ENCODE assay signal across 18 cellular contexts in genomic region chr1:160841079-160841478, GRCh38. TPM values are rescaled to one million over a fixed set of nuclear protein-coding genes. Genes with fewer than 3 reads are reported as not detected.
A peak's percentile ranks its signal among the peaks of the same experiment; 100 is the strongest.
DNase-seq lines count a peak whose midpoint lies in the region; ATAC-seq and TF ChIP-seq lines count a peak whose summit lies in the region.
"Had no signal": no experiment of that assay in that cellular context is flagged by ENCODE, and none has a peak within 500 bp of the region (broad histone marks: within the 10 kb centered on the region; RNA-seq: fewer than 3 reads in every experiment).

No MANE protein-coding gene starts in this region.

- DNase-seq in activated CD4-positive, alpha-beta T cell treated with anti-CD3 and anti-CD28 coated beads, Interleukin-2, amount 10 ng/mL, durations not matched to agents 7 days and 5 days: peak; percentile 2
- no peak for DNase-seq in activated CD4-positive, alpha-beta T cell treated with anti-CD3 and anti-CD28 coated beads for 4 hours
- no peak for DNase-seq in natural killer cell treated with Interleukin-12 subunit alpha and Interleukin-12 subunit beta and Interleukin-15 and Interleukin-18, amount 100 ng/mL, for 72 hours (ENCODE audit: low spot score)
- DNase-seq in natural killer cell: no peak
- no peak for DNase-seq in immature natural killer cell
- DNase-seq in DMS114 treated with DMSO at 0.1 percent for 48 hours (lab: John Stamatoyannopoulos, UW; ENCODE audit: unreplicated experiment): no peak
- DNase-seq in H4 (ENCODE audit: low spot score): no peak
- DNase-seq: C1 segment of cervical spinal cord; CD4-positive, CD25-positive, alpha-beta regulatory T cell; CD8-positive, alpha-beta memory T cell; COR-L47; DMS 273 treated with DMSO at 0.1 percent for 48 hours; GM23248; HCEC 1CT had no signal

- intact Hi-C loops in natural killer cell (cut with micrococcal nuclease): no loop called here

- no peak for ATAC-seq in natural killer cell treated with Interleukin-12 subunit alpha and Interleukin-12 subunit beta and Interleukin-15 and Interleukin-18, amount 100 ng/mL, for 72 hours
- ATAC-seq in natural killer cell (no peak), GM18519 (IDR thresholded peaks at IDR 0.05; ENCODE audit: low FRiP score, unreplicated experiment) (no peak)

- H3K4me1 Mint-ChIP-seq in activated CD4-positive, alpha-beta T cell treated with anti-CD3 and anti-CD28 coated beads, Interleukin-2, amount 10 ng/mL, durations not matched to agents 7 days and 5 days: peaks cover 52% of the 10 kb centered on the region
- H3K4me1 Mint-ChIP-seq in natural killer cell treated with Interleukin-12 subunit alpha and Interleukin-12 subunit beta and Interleukin-15 and Interleukin-18, amount 100 ng/mL, for 72 hours (ENCODE audit: low read depth in 2 of 2): peaks cover 80 to 85% of the 10 kb centered on the region in 2 donors
- H3K4me1 Mint-ChIP-seq in natural killer cell (peaks cover 88 to 89% of the 10 kb centered on the region in 2 donors), immature natural killer cell (peaks cover 0 to 98% of the 10 kb centered on the region in 2 donors)

- CTCF ChIA-PET in activated CD4-positive, alpha-beta T cell treated with anti-CD3 and anti-CD28 coated beads, Interleukin-2, amount 10 ng/mL, durations not matched to agents 7 days and 5 days (lab: Charles Lee): interaction anchor here (0.6 to 1.6 kb wide), 2 partner anchors 8 to 95 kb away, joined by 4 to 5 read pairs; no protein-coding TSS in a partner anchor

- H3K27me3 Mint-ChIP-seq in activated CD4-positive, alpha-beta T cell treated with anti-CD3 and anti-CD28 coated beads, Interleukin-2, amount 10 ng/mL, durations not matched to agents 7 days and 5 days: no peaks in the 10 kb centered on the region
- H3K27me3 Mint-ChIP-seq in natural killer cell treated with Interleukin-12 subunit alpha and Interleukin-12 subunit beta and Interleukin-15 and Interleukin-18, amount 100 ng/mL, for 72 hours: no peaks in the 10 kb centered on the region
- H3K27me3 Mint-ChIP-seq in natural killer cell (ENCODE audit: low read depth in 2 of 2): no peaks in the 10 kb centered on the region
- peaks cover 2 to 7% (median 6%) of the 10 kb centered on the region in 3 donors for H3K27me3 Mint-ChIP-seq in immature natural killer cell (ENCODE audit: low read depth in 3 of 3)
- H3K27me3 Mint-ChIP-seq: CD8-positive, alpha-beta memory T cell had no signal

- no peak for TF ChIP-seq CTCF in natural killer cell (IDR thresholded peaks at IDR 0.05)

- H3K36me3 Mint-ChIP-seq in activated CD4-positive, alpha-beta T cell treated with anti-CD3 and anti-CD28 coated beads, Interleukin-2, amount 10 ng/mL, durations not matched to agents 7 days and 5 days (ENCODE audit: low read depth): peaks cover 4% of the 10 kb centered on the region
- H3K36me3 Mint-ChIP-seq in natural killer cell treated with Interleukin-12 subunit alpha and Interleukin-12 subunit beta and Interleukin-15 and Interleukin-18, amount 100 ng/mL, for 72 hours: peaks cover 23% of the 10 kb centered on the region
- H3K36me3 Mint-ChIP-seq in natural killer cell (peaks cover 5% of the 10 kb centered on the region), immature natural killer cell (peaks cover 24 to 55% (median 32%) of the 10 kb centered on the region in 3 donors)

- H3K27ac Mint-ChIP-seq in activated CD4-positive, alpha-beta T cell treated with anti-CD3 and anti-CD28 coated beads, Interleukin-2, amount 10 ng/mL, durations not matched to agents 7 days and 5 days: no peak overlapping the region
- H3K27ac Mint-ChIP-seq in natural killer cell treated with Interleukin-12 subunit alpha and Interleukin-12 subunit beta and Interleukin-15 and Interleukin-18, amount 100 ng/mL, for 72 hours: peak overlapping the region; percentile 67 to 96
- H3K27ac Mint-ChIP-seq in natural killer cell (no peak overlapping the region), immature natural killer cell (peak overlapping the region in 5 of 6 donors; percentile 81 to 90 (median 88))
- H3K27ac Mint-ChIP-seq: CD4-positive, CD25-positive, alpha-beta regulatory T cell had no signal

- H3K4me3 Mint-ChIP-seq in activated CD4-positive, alpha-beta T cell treated with anti-CD3 and anti-CD28 coated beads, Interleukin-2, amount 10 ng/mL, durations not matched to agents 7 days and 5 days: no peak overlapping the region
- H3K4me3 Mint-ChIP-seq in natural killer cell treated with Interleukin-12 subunit alpha and Interleukin-12 subunit beta and Interleukin-15 and Interleukin-18, amount 100 ng/mL, for 72 hours: no peak overlapping the region
- H3K4me3 Mint-ChIP-seq in natural killer cell (no peak overlapping the region), immature natural killer cell (peak overlapping the region in 1 of 5 donors; percentile 35)
- H3K4me3 Mint-ChIP-seq: CD4-positive, CD25-positive, alpha-beta regulatory T cell had no signal

- H3K9me3 Mint-ChIP-seq in activated CD4-positive, alpha-beta T cell treated with anti-CD3 and anti-CD28 coated beads, Interleukin-2, amount 10 ng/mL, durations not matched to agents 7 days and 5 days: peaks cover 5% of the 10 kb centered on the region
- H3K9me3 Mint-ChIP-seq in natural killer cell treated with Interleukin-12 subunit alpha and Interleukin-12 subunit beta and Interleukin-15 and Interleukin-18, amount 100 ng/mL, for 72 hours: peaks cover 9% of the 10 kb centered on the region
- no peaks in the 10 kb centered on the region for H3K9me3 Mint-ChIP-seq in natural killer cell
- no peaks in the 10 kb centered on the region for H3K9me3 Mint-ChIP-seq in immature natural killer cell
- H3K9me3 Mint-ChIP-seq: CD4-positive, CD25-positive, alpha-beta regulatory T cell had no signal

- POLR2A ChIA-PET in activated CD4-positive, alpha-beta T cell treated with anti-CD3 and anti-CD28 coated beads, Interleukin-2, amount 10 ng/mL, durations not matched to agents 7 days and 5 days (lab: Charles Lee): no interaction called here

RNA-seq across cellular contexts. Expression of gene CD244, which starts 21.6 kb away (rescaled TPM):
- 1 to 10 TPM; 1.8 to 2.1 TPM for total RNA-seq in activated CD4-positive, alpha-beta T cell treated with anti-CD3 and anti-CD28 coated beads, Interleukin-2, amount 10 ng/mL, durations not matched to agents 7 days and 5 days
- 10 to 100 TPM; 36.6 to 64.4 TPM for total RNA-seq in natural killer cell treated with Interleukin-12 subunit alpha and Interleukin-12 subunit beta and Interleukin-15 and Interleukin-18, amount 100 ng/mL, for 72 hours
- total RNA-seq in natural killer cell: 100 to 1,000 TPM; 131 to 193 (median 150) TPM
- polyA plus RNA-seq in immature natural killer cell: 100 to 1,000 TPM; 301 to 501 (median 410) TPM
- not detected in 2 replicates for total RNA-seq in H4 (2014; rRNA removed; shearing (Covaris generic))
- total RNA-seq: A673, GM23248, HT-29 had no signal
- polyA plus RNA-seq: AG04450, GM23248 had no signal

RNA-seq across cellular contexts. Expression of gene ITLN1, which starts 43.9 kb away (rescaled TPM):
- total RNA-seq in activated CD4-positive, alpha-beta T cell treated with anti-CD3 and anti-CD28 coated beads, Interleukin-2, amount 10 ng/mL, durations not matched to agents 7 days and 5 days: not detected
- total RNA-seq in natural killer cell treated with Interleukin-12 subunit alpha and Interleukin-12 subunit beta and Interleukin-15 and Interleukin-18, amount 100 ng/mL, for 72 hours: not detected
- total RNA-seq in natural killer cell: not detected
- polyA plus RNA-seq in immature natural killer cell: under 1 TPM in 1 of 3 donors, not detected in 2; 0.77 TPM
- total RNA-seq in H4 (2014; rRNA removed; shearing (Covaris generic)): not detected in 2 replicates
- total RNA-seq: A673; CD4-positive, CD25-positive, alpha-beta regulatory T cell; CD8-positive, alpha-beta memory T cell; GM23248; HT-29 had no signal
- polyA plus RNA-seq: AG04450; CD4-positive, CD25-positive, alpha-beta regulatory T cell; CD8-positive, alpha-beta memory T cell; GM23248 had no signal

RNA-seq across cellular contexts. Expression of gene LY9, which starts 45.1 kb away (rescaled TPM):
- total RNA-seq in activated CD4-positive, alpha-beta T cell treated with anti-CD3 and anti-CD28 coated beads, Interleukin-2, amount 10 ng/mL, durations not matched to agents 7 days and 5 days: 10 to 100 TPM; 45.9 to 49.0 TPM
- 1 to 10 TPM in 1 of 2 donors, under 1 TPM in 1; 0.92 to 1.2 TPM for total RNA-seq in natural killer cell treated with Interleukin-12 subunit alpha and Interleukin-12 subunit beta and Interleukin-15 and Interleukin-18, amount 100 ng/mL, for 72 hours
- 10 to 100 TPM; 30.3 to 47.1 (median 34.4) TPM for total RNA-seq in natural killer cell
- 10 to 100 TPM; 46.1 to 68.2 (median 57.2) TPM for polyA plus RNA-seq in immature natural killer cell
- not detected in 2 replicates for total RNA-seq in H4 (2014; rRNA removed; shearing (Covaris generic))
- total RNA-seq: A673, GM23248, HT-29 had no signal
- polyA plus RNA-seq: AG04450, GM23248 had no signal

Comparison
In these comparisons a context has a peak if more than half of its experiments do, and no peak if none do; other contexts are left out.
1. H3K27ac Mint-ChIP-seq: peak in natural killer cell treated with Interleukin-12 subunit alpha and Interleukin-12 subunit beta and Interleukin-15 and Interleukin-18, amount 100 ng/mL, for 72 hours (2 of 2) and immature natural killer cell (5 of 6); none in activated CD4-positive, alpha-beta T cell treated with anti-CD3 and anti-CD28 coated beads, Interleukin-2, amount 10 ng/mL, durations not matched to agents 7 days and 5 days (single experiment) and natural killer cell (0 of 2).
2. RNA of gene LY9, which starts 45.1 kb away (total RNA-seq): 45.9 to 49.0 TPM in activated CD4-positive, alpha-beta T cell treated with anti-CD3 and anti-CD28 coated beads, Interleukin-2, amount 10 ng/mL, durations not matched to agents 7 days and 5 days and 30.3 to 47.1 TPM in natural killer cell; 0.92 to 1.2 TPM in natural killer cell treated with Interleukin-12 subunit alpha and Interleukin-12 subunit beta and Interleukin-15 and Interleukin-18, amount 100 ng/mL, for 72 hours and not detected in H4; every median in the first group is over 10 times any median in the second.
3. RNA of gene CD244, which starts 21.6 kb away (total RNA-seq): 131 to 193 TPM in natural killer cell and 36.6 to 64.4 TPM in natural killer cell treated with Interleukin-12 subunit alpha and Interleukin-12 subunit beta and Interleukin-15 and Interleukin-18, amount 100 ng/mL, for 72 hours; 1.8 to 2.1 TPM in activated CD4-positive, alpha-beta T cell treated with anti-CD3 and anti-CD28 coated beads, Interleukin-2, amount 10 ng/mL, durations not matched to agents 7 days and 5 days and not detected in H4; every median in the first group is over 10 times any median in the second.